3 cellular contexts compared by ENCODE assay signal in the genomic region with DNA sequence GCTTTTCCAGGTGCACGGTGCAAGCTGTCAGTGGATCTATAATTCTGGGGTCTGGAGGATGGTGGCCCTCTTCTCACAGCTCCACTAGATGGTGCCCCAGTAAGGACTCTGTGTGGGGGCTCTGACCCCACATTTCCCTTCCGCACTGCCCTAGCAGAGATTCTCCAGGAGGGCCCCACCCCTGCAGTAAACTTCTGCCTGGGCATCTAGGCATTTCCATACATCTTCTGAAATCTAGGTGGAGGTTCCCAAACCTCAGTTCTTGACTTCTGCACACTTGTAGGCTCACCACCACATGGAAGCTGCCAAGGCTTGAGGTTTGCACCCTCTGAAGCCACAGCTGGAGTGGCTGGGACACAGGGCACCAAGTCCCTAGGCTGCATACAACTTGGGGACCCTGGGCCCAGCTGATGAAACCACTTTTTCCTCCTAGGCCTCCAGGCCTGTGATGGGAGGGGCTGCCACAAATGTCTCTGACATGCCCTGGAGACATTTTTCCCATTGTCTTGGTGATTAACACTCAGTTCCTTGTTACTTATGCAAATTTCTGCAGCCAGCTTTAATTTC. TPM values are rescaled to one million over a fixed set of nuclear protein-coding genes. Genes with fewer than 3 reads are reported as not detected.
"Had no signal": no experiment of that assay in that cellular context is flagged by ENCODE, and none has a peak within 500 bp of the region (broad histone marks: within the 10 kb centered on the region; RNA-seq: fewer than 3 reads in every experiment).

No MANE protein-coding gene starts in this region.

RNA-seq across cellular contexts. Expression of gene FGR, which starts 45.3 kb away (rescaled TPM):
- total RNA-seq: astrocyte, cardiac muscle cell, chondrocyte had no signal
